19 cellular contexts compared by ENCODE assay signal in the genomic region with DNA sequence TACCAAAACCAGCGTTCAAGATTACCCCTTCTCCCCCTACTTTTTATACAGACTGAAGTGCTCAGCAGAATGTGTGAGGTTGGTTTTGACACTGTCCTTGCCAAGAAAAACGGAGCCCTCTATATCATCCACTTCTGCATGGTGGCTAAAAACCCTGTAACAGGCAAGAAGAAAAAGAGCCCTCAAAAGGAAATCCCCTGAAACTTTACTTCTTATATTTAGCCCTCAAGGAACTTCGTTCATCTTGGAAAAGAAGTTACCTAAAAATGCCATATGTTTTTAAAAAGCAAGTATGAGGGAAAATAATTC.
DNase-seq lines count a peak whose midpoint lies in the region; ATAC-seq, FAIRE-seq and TF ChIP-seq lines count a peak whose summit lies in the region.
"Had no signal": no experiment of that assay in that cellular context is flagged by ENCODE, and none has a peak within 500 bp of the region (broad histone marks: within the 10 kb centered on the region; RNA-seq: fewer than 3 reads in every experiment).

No MANE protein-coding gene starts in this region.

- peaks cover 67% of the 10 kb centered on the region for H3K36me3 Mint-ChIP-seq in activated CD4-positive, alpha-beta T cell treated with anti-CD3 and anti-CD28 coated beads, Interleukin-2, amount 10 ng/mL, durations not matched to agents 24 days and 14 days (ENCODE audit: low read depth)
- H3K36me3 Mint-ChIP-seq in activated T-helper 2 cell treated with anti-CD3 and anti-CD28 coated beads, Interferon-gamma antibody, Interleukin-2, Interleukin-4, amounts not matched to agents 10 μg/mL and 5 μg/mL and 100 μg/mL, durations not matched to agents 14 hours and 24 hours and 36 hours (ENCODE audit: low read depth), result peaks cover 78% of the 10 kb centered on the region
- peaks cover 52 to 62% of the 10 kb centered on the region in 2 donors for H3K36me3 Mint-ChIP-seq in stimulated activated naive B cell treated with anti-CD40 and anti-IgM and Interleukin-4, amounts not matched to agents 10 μg/mL and 1 μg/mL and 100 μg/mL, for 72 hours

- H3K4me1 ChIP-seq in keratinocyte (ENCODE audit: control insufficient read depth, extremely low read depth, insufficient read depth, low read length), result peaks cover 16% of the 10 kb centered on the region

- H3K27ac ChIP-seq in keratinocyte (ENCODE audit: control insufficient read depth, insufficient read depth, low read length), result peak overlapping the region; percentile 93

- H3K9me1 ChIP-seq in keratinocyte (ENCODE audit: control insufficient read depth, extremely low read depth, insufficient read depth, low read length), result no peaks in the 10 kb centered on the region

- peak overlapping the region; percentile 71 for H3K9ac ChIP-seq in keratinocyte (ENCODE audit: control insufficient read depth, extremely low read depth, insufficient read depth, low read length)

- no peaks in the 10 kb centered on the region for H3K27me3 ChIP-seq in keratinocyte (ENCODE audit: control insufficient read depth, extremely low read depth, insufficient read depth, low read length)
- H3K27me3 ChIP-seq: pancreas had no signal

- H3K27ac Mint-ChIP-seq in activated CD4-positive, alpha-beta T cell treated with anti-CD3 and anti-CD28 coated beads, Interleukin-2, amount 10 ng/mL, durations not matched to agents 24 days and 14 days, result peak overlapping the region; percentile 25
- H3K27ac Mint-ChIP-seq in activated T-helper 2 cell treated with anti-CD3 and anti-CD28 coated beads, Interferon-gamma antibody, Interleukin-2, Interleukin-4, amounts not matched to agents 10 μg/mL and 5 μg/mL and 100 μg/mL, durations not matched to agents 14 hours and 24 hours and 36 hours, result peak overlapping the region; percentile 56
- H3K27ac Mint-ChIP-seq in stimulated activated naive B cell treated with anti-CD40 and anti-IgM and Interleukin-4, amounts not matched to agents 10 μg/mL and 1 μg/mL and 100 μg/mL, for 72 hours, result peak overlapping the region; percentile 87
- H3K27ac Mint-ChIP-seq: dendritic cell treated with granulocyte-macrophage colony-stimulating factor and Interleukin-4, amounts not matched to agents 40 ng/mL and 50 ng/mL, for 4 days had no signal

- H3K4me3 Mint-ChIP-seq in activated CD4-positive, alpha-beta T cell treated with anti-CD3 and anti-CD28 coated beads, Interleukin-2, amount 10 ng/mL, durations not matched to agents 24 days and 14 days, result no peak overlapping the region
- H3K4me3 Mint-ChIP-seq in activated T-helper 2 cell treated with anti-CD3 and anti-CD28 coated beads, Interferon-gamma antibody, Interleukin-2, Interleukin-4, amounts not matched to agents 10 μg/mL and 5 μg/mL and 100 μg/mL, durations not matched to agents 14 hours and 24 hours and 36 hours (ENCODE audit: low read depth), result no peak overlapping the region
- H3K4me3 Mint-ChIP-seq in stimulated activated naive B cell treated with anti-CD40 and anti-IgM and Interleukin-4, amounts not matched to agents 10 μg/mL and 1 μg/mL and 100 μg/mL, for 72 hours, result peak overlapping the region; percentile 50 to 66
- H3K4me3 Mint-ChIP-seq: dendritic cell treated with granulocyte-macrophage colony-stimulating factor and Interleukin-4, amounts not matched to agents 40 ng/mL and 50 ng/mL, for 4 days had no signal

- H3K4me3 ChIP-seq in keratinocyte (ENCODE audit: control insufficient read depth in 2 of 3, extremely low read depth in 1 of 3, insufficient read depth in 2 of 3, low read depth in 1 of 3, low read length in 3 of 3), result no peak overlapping the region
- H3K4me3 ChIP-seq: GM12878, pancreas had no signal

- H3K27me3 Mint-ChIP-seq in activated CD4-positive, alpha-beta T cell treated with anti-CD3 and anti-CD28 coated beads, Interleukin-2, amount 10 ng/mL, durations not matched to agents 24 days and 14 days, result no peaks in the 10 kb centered on the region
- H3K27me3 Mint-ChIP-seq in activated T-helper 2 cell treated with anti-CD3 and anti-CD28 coated beads, Interferon-gamma antibody, Interleukin-2, Interleukin-4, amounts not matched to agents 10 μg/mL and 5 μg/mL and 100 μg/mL, durations not matched to agents 14 hours and 24 hours and 36 hours (ENCODE audit: low read depth), result no peaks in the 10 kb centered on the region
- no peaks in the 10 kb centered on the region for H3K27me3 Mint-ChIP-seq in stimulated activated naive B cell treated with anti-CD40 and anti-IgM and Interleukin-4, amounts not matched to agents 10 μg/mL and 1 μg/mL and 100 μg/mL, for 72 hours
- H3K27me3 Mint-ChIP-seq: dendritic cell treated with granulocyte-macrophage colony-stimulating factor and Interleukin-4, amounts not matched to agents 40 ng/mL and 50 ng/mL, for 4 days had no signal

- no peaks in the 10 kb centered on the region for H3K79me2 ChIP-seq in keratinocyte (ENCODE audit: control insufficient read depth, insufficient read depth, low read length)

- DNase-seq in activated CD4-positive, alpha-beta T cell treated with anti-CD3 and anti-CD28 coated beads, Interleukin-2, amount 10 ng/mL, durations not matched to agents 24 days and 14 days, result no peak
- DNase-seq in activated CD4-positive, alpha-beta T cell treated with anti-CD3 and anti-CD28 coated beads for 48 hours, result no peak
- DNase-seq in activated T-helper 2 cell treated with anti-CD3 and anti-CD28 coated beads, Interferon-gamma antibody, Interleukin-2, Interleukin-4, amounts not matched to agents 10 μg/mL and 5 μg/mL and 100 μg/mL, durations not matched to agents 14 hours and 24 hours and 36 hours (ENCODE audit: low spot score), result no peak
- DNase-seq in keratinocyte (ENCODE audit: low read depth, low spot score), result no peak
- no peak for DNase-seq in stimulated activated naive B cell treated with anti-CD40 and anti-IgM and Interleukin-4, amounts not matched to agents 10 μg/mL and 1 μg/mL and 100 μg/mL, for 72 hours
- no peak for DNase-seq in HTR-8/SVneo (ENCODE audit: insufficient read length, low spot score)
- DNase-seq in NCI-H748 (lab: John Stamatoyannopoulos, UW; ENCODE audit: unreplicated experiment), result no peak
- DNase-seq: activated CD4-positive, CD25-positive, alpha-beta regulatory T cell treated with anti-CD3 and anti-CD28 coated beads, Interleukin-2, amount 50 U/mL, for 72 hours; activated gamma-delta T cell treated with Interleukin-2 at 50 U/mL for 16 hours; DMS53; NCI-H146; NCI-H748 treated with DMSO at 0.1 percent for 48 hours; pancreas; stimulated activated CD4-positive, alpha-beta T cell treated with anti-CD3 and anti-CD28 coated beads, Interleukin-2, amount 100 ng/mL, for 48 hours had no signal

- no peaks in the 10 kb centered on the region for H3K36me3 ChIP-seq in keratinocyte (ENCODE audit: control insufficient read depth in 2 of 2, extremely low read depth in 1 of 2, insufficient read depth in 2 of 2, low read length in 2 of 2)

- H4K20me1 ChIP-seq in keratinocyte (ENCODE audit: control insufficient read depth, extremely low read depth, insufficient read depth, low read length), result no peaks in the 10 kb centered on the region

- intact Hi-C loops in activated CD4-positive, alpha-beta T cell treated with anti-CD3 and anti-CD28 coated beads, Interleukin-2, amount 10 ng/mL, durations not matched to agents 24 days and 14 days (cut with micrococcal nuclease), result loop anchor here (1.0 kb wide), 1 partner anchor 17 kb away; no protein-coding TSS in a partner anchor
- intact Hi-C loops in activated T-helper 2 cell treated with anti-CD3 and anti-CD28 coated beads, Interferon-gamma antibody, Interleukin-2, Interleukin-4, amounts not matched to agents 10 μg/mL and 5 μg/mL and 100 μg/mL, durations not matched to agents 14 hours and 24 hours and 36 hours (cut with micrococcal nuclease), result loop anchor here (2.0 kb wide), 1 partner anchor 23 kb away; no protein-coding TSS in a partner anchor

- FAIRE-seq in keratinocyte (lab: Jason Lieb, UNC) (no peak), HTR-8/SVneo (lab: Jason Lieb, UNC) (no peak)
- FAIRE-seq: A204.1, frontal cortex, GM12878, pancreas had no signal

- H2AFZ ChIP-seq in keratinocyte (ENCODE audit: control insufficient read depth, low read length), result no peak overlapping the region

- H3K4me2 ChIP-seq in keratinocyte (ENCODE audit: control insufficient read depth, extremely low read depth, insufficient read depth, low read depth, low read length), result peak overlapping the region; percentile 88

- H3K4me1 Mint-ChIP-seq in activated CD4-positive, alpha-beta T cell treated with anti-CD3 and anti-CD28 coated beads, Interleukin-2, amount 10 ng/mL, durations not matched to agents 24 days and 14 days, result peaks cover 58% of the 10 kb centered on the region
- H3K4me1 Mint-ChIP-seq in activated T-helper 2 cell treated with anti-CD3 and anti-CD28 coated beads, Interferon-gamma antibody, Interleukin-2, Interleukin-4, amounts not matched to agents 10 μg/mL and 5 μg/mL and 100 μg/mL, durations not matched to agents 14 hours and 24 hours and 36 hours (ENCODE audit: low read depth), result peaks cover 65% of the 10 kb centered on the region
- H3K4me1 Mint-ChIP-seq in stimulated activated naive B cell treated with anti-CD40 and anti-IgM and Interleukin-4, amounts not matched to agents 10 μg/mL and 1 μg/mL and 100 μg/mL, for 72 hours, result peaks cover 43 to 82% of the 10 kb centered on the region in 2 donors

- dilution Hi-C loops in keratinocyte (cut with MboI; ENCODE audit: extremely low pct_ligation_motif_present, low sequenced_read_pairs), result no loop called here

- no peak for ATAC-seq in stimulated activated naive B cell treated with anti-CD40 and anti-IgM and Interleukin-4, amounts not matched to agents 10 μg/mL and 1 μg/mL and 100 μg/mL, for 72 hours (replicated peaks)
- ATAC-seq in HG03095 (IDR thresholded peaks at IDR 0.05; ENCODE audit: unreplicated experiment), result no peak
- ATAC-seq: GM12878 had no signal

- TF ChIP-seq CTCF in keratinocyte (optimal IDR thresholded peaks at IDR 0.05 in 1 of 3, IDR thresholded peaks at IDR 0.05 in 1 of 3, conservative IDR thresholded peaks at IDR 0.05 in 1 of 3; ENCODE audit: extremely low read depth in 1 of 3, insufficient read depth in 2 of 3, low read length in 3 of 3), result no peak

- no peaks in the 10 kb centered on the region for H3K9me3 Mint-ChIP-seq in activated CD4-positive, alpha-beta T cell treated with anti-CD3 and anti-CD28 coated beads, Interleukin-2, amount 10 ng/mL, durations not matched to agents 24 days and 14 days
- H3K9me3 Mint-ChIP-seq in activated T-helper 2 cell treated with anti-CD3 and anti-CD28 coated beads, Interferon-gamma antibody, Interleukin-2, Interleukin-4, amounts not matched to agents 10 μg/mL and 5 μg/mL and 100 μg/mL, durations not matched to agents 14 hours and 24 hours and 36 hours, result no peaks in the 10 kb centered on the region
- H3K9me3 Mint-ChIP-seq in stimulated activated naive B cell treated with anti-CD40 and anti-IgM and Interleukin-4, amounts not matched to agents 10 μg/mL and 1 μg/mL and 100 μg/mL, for 72 hours, result no peaks in the 10 kb centered on the region
- H3K9me3 Mint-ChIP-seq: dendritic cell treated with granulocyte-macrophage colony-stimulating factor and Interleukin-4, amounts not matched to agents 40 ng/mL and 50 ng/mL, for 4 days had no signal

- no peaks in the 10 kb centered on the region for H3K9me3 ChIP-seq in keratinocyte (ENCODE audit: control insufficient read depth, low read depth, low read length)
- H3K9me3 ChIP-seq: pancreas had no signal

Comparison
In these comparisons a context has a peak if more than half of its experiments do, and no peak if none do; other contexts are left out.
1. H3K27ac Mint-ChIP-seq: peak in every context shown above with its lines; median percentile 87 in stimulated activated naive B cell treated with anti-CD40 and anti-IgM and Interleukin-4, amounts not matched to agents 10 μg/mL and 1 μg/mL and 100 μg/mL, for 72 hours; 56 in activated T-helper 2 cell treated with anti-CD3 and anti-CD28 coated beads, Interferon-gamma antibody, Interleukin-2, Interleukin-4, amounts not matched to agents 10 μg/mL and 5 μg/mL and 100 μg/mL, durations not matched to agents 14 hours and 24 hours and 36 hours; 25 in activated CD4-positive, alpha-beta T cell treated with anti-CD3 and anti-CD28 coated beads, Interleukin-2, amount 10 ng/mL, durations not matched to agents 24 days and 14 days.
2. H3K4me3 Mint-ChIP-seq: peak in stimulated activated naive B cell treated with anti-CD40 and anti-IgM and Interleukin-4, amounts not matched to agents 10 μg/mL and 1 μg/mL and 100 μg/mL, for 72 hours (2 of 2); none in activated CD4-positive, alpha-beta T cell treated with anti-CD3 and anti-CD28 coated beads, Interleukin-2, amount 10 ng/mL, durations not matched to agents 24 days and 14 days (single experiment) and activated T-helper 2 cell treated with anti-CD3 and anti-CD28 coated beads, Interferon-gamma antibody, Interleukin-2, Interleukin-4, amounts not matched to agents 10 μg/mL and 5 μg/mL and 100 μg/mL, durations not matched to agents 14 hours and 24 hours and 36 hours (single experiment).